Comparison of ENCODE assay signal across 8 cellular contexts in the genomic region with DNA sequence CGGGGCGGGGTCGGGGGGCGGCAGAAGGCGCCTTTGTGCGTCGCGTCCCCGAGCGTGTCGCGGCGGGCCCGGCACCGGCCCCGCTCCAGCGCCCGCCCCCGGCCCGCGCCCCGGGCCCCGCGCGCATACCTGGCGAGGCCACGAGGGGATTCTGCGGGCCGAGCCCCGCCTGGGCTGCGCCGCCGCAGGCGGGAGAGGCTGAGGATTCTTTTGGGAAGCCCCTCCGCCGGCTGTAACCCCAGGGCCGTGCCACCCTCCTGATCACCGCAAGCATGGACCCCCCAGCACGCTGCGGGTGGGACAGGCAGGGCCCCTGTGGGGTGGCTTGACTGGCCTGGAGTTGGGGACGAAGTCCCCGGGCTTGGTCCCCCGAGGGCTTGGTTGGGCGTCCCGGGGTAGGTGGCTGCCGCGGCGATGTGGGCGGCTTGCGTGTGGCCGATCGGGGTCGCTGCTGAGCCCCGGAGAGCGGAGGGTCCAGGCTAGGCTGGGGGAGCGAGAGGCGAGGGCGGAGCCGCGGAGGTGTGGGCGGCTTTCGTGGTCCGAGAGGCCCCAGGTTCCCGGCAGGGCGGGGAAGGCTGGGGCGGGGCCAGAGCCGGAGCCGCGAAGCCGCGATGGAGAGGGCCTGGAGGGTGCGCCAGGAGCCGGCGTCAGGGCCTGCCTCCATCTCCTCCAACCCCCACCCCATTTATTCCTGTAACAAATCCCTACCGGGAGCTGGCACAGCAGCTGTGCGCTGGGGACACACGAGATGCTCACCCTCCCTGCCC. TPM values are rescaled to one million over a fixed set of nuclear protein-coding genes. Genes with fewer than 3 reads are reported as not detected.
A peak's percentile ranks its signal among the peaks of the same experiment; 100 is the strongest.
DNase-seq lines count a peak whose midpoint lies in the region; ATAC-seq and TF ChIP-seq lines count a peak whose summit lies in the region.

No MANE protein-coding gene starts in this region.

- H3K9me3 Mint-ChIP-seq in CD4-positive, alpha-beta T cell, result no peaks in the 10 kb centered on the region
- peaks cover 3% of the 10 kb centered on the region for H3K9me3 Mint-ChIP-seq in chondrocyte (ENCODE audit: low read depth)

- peak overlapping the region; percentile 77 for H3K4me3 Mint-ChIP-seq in CD4-positive, alpha-beta T cell
- peak overlapping the region; percentile 74 for H3K4me3 Mint-ChIP-seq in chondrocyte (ENCODE audit: unreplicated experiment)

- peaks cover 22% of the 10 kb centered on the region for H3K4me1 Mint-ChIP-seq in CD4-positive, alpha-beta T cell (ENCODE audit: low read depth)
- H3K4me1 Mint-ChIP-seq in chondrocyte (ENCODE audit: low read depth), result peaks cover 42% of the 10 kb centered on the region

- H3K9me2 ChIP-seq in Loucy (replicated peaks; ENCODE audit: low read depth, low read length), result no peaks in the 10 kb centered on the region

- CTCF ChIA-PET in CD4-positive, alpha-beta T cell (lab: Charles Lee), result interaction anchor here (0.8 to 0.9 kb wide), 2 partner anchors 48 to 277 kb away, joined by 3 read pairs; no protein-coding TSS in a partner anchor

- peak; percentile 36 for TF ChIP-seq CTCF in CD4-positive, alpha-beta T cell (IDR thresholded peaks at IDR 0.05)
- TF ChIP-seq CTCF in Loucy (conservative IDR thresholded peaks at IDR 0.05; ENCODE audit: low read length), result peak; percentile 74
- peak; percentile 81 for TF ChIP-seq CTCF in chondrocyte (IDR thresholded peaks at IDR 0.05)

- H3K79me2 ChIP-seq in Loucy (ENCODE audit: insufficient read depth, low read length), result no peaks in the 10 kb centered on the region

- H3K36me3 Mint-ChIP-seq in CD4-positive, alpha-beta T cell (ENCODE audit: low read depth), result no peaks in the 10 kb centered on the region
- peaks cover 2% of the 10 kb centered on the region for H3K36me3 Mint-ChIP-seq in chondrocyte (ENCODE audit: low read depth)

- H3F3A ChIP-seq in Loucy (ENCODE audit: low read depth), result 0 out of 2 replicates have a peak, but pooled peaks cover 3% of the 10 kb centered on the region

- H3K9me3 ChIP-seq in CD4-positive, alpha-beta T cell (ENCODE audit: control insufficient read depth, low read length), result no peaks in the 10 kb centered on the region
- no peaks in the 10 kb centered on the region for H3K9me3 ChIP-seq in Loucy (ENCODE audit: insufficient read depth, low read depth, low read length)

- peak overlapping the region; percentile 84 for H3K4me3 ChIP-seq in Loucy (ENCODE audit: low read length, poor library complexity, severe bottlenecking)

- no peaks in the 10 kb centered on the region for H3K27me3 Mint-ChIP-seq in CD4-positive, alpha-beta T cell
- H3K27me3 Mint-ChIP-seq in chondrocyte (ENCODE audit: low read depth), result no peaks in the 10 kb centered on the region

- intact Hi-C loops in CD4-positive, alpha-beta T cell (cut with DNase I, micrococcal nuclease), result loop anchor here in 1 of 2 experiments (5.0 kb wide), 3 partner anchors 74 to 209 kb away; a partner anchor contains a TSS

- H3K4me2 ChIP-seq in Loucy (ENCODE audit: low read depth, low read length, poor library complexity, severe bottlenecking), result peak overlapping the region; percentile 82

- peak overlapping the region; percentile 82 for H3K9ac ChIP-seq in Loucy (ENCODE audit: low read depth, low read length, poor library complexity, severe bottlenecking)

- ATAC-seq in CD4-positive, alpha-beta T cell (ENCODE audit: poor library complexity), result peak; percentile 46
- peak; percentile 60 for ATAC-seq in GM21381 (IDR thresholded peaks at IDR 0.05; ENCODE audit: unreplicated experiment)
- ATAC-seq in activated CD4-positive, CD25-positive, alpha-beta regulatory T cell treated with anti-CD3 and anti-CD28 coated beads, Interleukin-2, amount 50 U/mL, for 24 hours, result peak; percentile 73 to 75
- peak; percentile 4 for ATAC-seq in left lobe of liver

- no peaks in the 10 kb centered on the region for H3K27me3 ChIP-seq in CD4-positive, alpha-beta T cell (ENCODE audit: control insufficient read depth, insufficient read depth, low read length)
- no peaks in the 10 kb centered on the region for H3K27me3 ChIP-seq in Loucy (ENCODE audit: insufficient read depth, low read length, poor library complexity, severe bottlenecking)

- peak overlapping the region; percentile 59 for H3K27ac ChIP-seq in CD4-positive, alpha-beta T cell (ENCODE audit: low read depth, low read length)

- H3K27ac Mint-ChIP-seq in CD4-positive, alpha-beta T cell, result peak overlapping the region; percentile 55
- H3K27ac Mint-ChIP-seq in chondrocyte (ENCODE audit: unreplicated experiment), result no peak overlapping the region

- peak; percentile 33 to 67 (median 44) for DNase-seq in CD4-positive, alpha-beta T cell
- DNase-seq in chondrocyte (ENCODE audit: low spot score) (peak; percentile 92), left lobe of liver (ENCODE audit: low spot score) (no peak), NCI-H1092 (lab: John Stamatoyannopoulos, UW) (no peak)
- DNase-seq in stimulated activated CD4-positive, alpha-beta T cell treated with anti-CD3 and anti-CD28 coated beads, TNF-alpha, amount 100 ng/mL, for 1 hour (ENCODE audit: low read depth in 3 of 3, low spot score in 1 of 3), result peak in 2 of 3 donors; percentile 33 to 61

- POLR2A ChIA-PET in CD4-positive, alpha-beta T cell (lab: Charles Lee), result interaction anchor here (0.7 to 0.9 kb wide), 2 partner anchors 30 to 34 kb away, joined by 3 to 5 read pairs; no protein-coding TSS in a partner anchor

- H4K20me1 ChIP-seq in Loucy (ENCODE audit: insufficient read depth, low read length, poor library complexity, severe bottlenecking), result no peaks in the 10 kb centered on the region

- peaks cover 18% of the 10 kb centered on the region for H3K4me1 ChIP-seq in Loucy (ENCODE audit: insufficient read depth, low read length, poor library complexity, severe bottlenecking)

- no peaks in the 10 kb centered on the region for H3K36me3 ChIP-seq in Loucy (ENCODE audit: insufficient read depth, low read length)

- H2AFZ ChIP-seq in Loucy (ENCODE audit: low read length), result peak overlapping the region; percentile 79

RNA-seq across cellular contexts. Expression of a gene that starts 28.4 kb away (rescaled TPM):
- 10 to 100 TPM; 64.4 to 66.7 TPM for total RNA-seq in CD4-positive, alpha-beta T cell
- total RNA-seq in chondrocyte, result 0.23 to 0.48 TPM (median 0.30 TPM) in 3 replicates
- 0.40 TPM for total RNA-seq in left lobe of liver

Comparison
In these comparisons a context has a peak if more than half of its experiments do, and no peak if none do; other contexts are left out.
1. ATAC-seq: peak in every context shown above with its lines; median percentile 74 in activated CD4-positive, CD25-positive, alpha-beta regulatory T cell treated with anti-CD3 and anti-CD28 coated beads, Interleukin-2, amount 50 U/mL, for 24 hours; 60 in GM21381; 46 in CD4-positive, alpha-beta T cell; 4 in left lobe of liver.
2. DNase-seq: peak in CD4-positive, alpha-beta T cell (10 of 10), chondrocyte (single experiment) and stimulated activated CD4-positive, alpha-beta T cell treated with anti-CD3 and anti-CD28 coated beads, TNF-alpha, amount 100 ng/mL, for 1 hour (2 of 3); none in left lobe of liver (single experiment) and NCI-H1092 (single experiment).
3. RNA of a gene that starts 28.4 kb away (total RNA-seq): 64.4 to 66.7 TPM in CD4-positive, alpha-beta T cell; 0.40 TPM in left lobe of liver (single experiment) and 0.23 to 0.48 TPM in chondrocyte; every median in the first group is over 10 times any median in the second.
4. Peak in every context shown above with its lines, with median percentiles within 50 percentile points of each other: CTCF ChIP-seq.